Comparison of ENCODE assay signal across 1 cellular context in the genomic region with DNA sequence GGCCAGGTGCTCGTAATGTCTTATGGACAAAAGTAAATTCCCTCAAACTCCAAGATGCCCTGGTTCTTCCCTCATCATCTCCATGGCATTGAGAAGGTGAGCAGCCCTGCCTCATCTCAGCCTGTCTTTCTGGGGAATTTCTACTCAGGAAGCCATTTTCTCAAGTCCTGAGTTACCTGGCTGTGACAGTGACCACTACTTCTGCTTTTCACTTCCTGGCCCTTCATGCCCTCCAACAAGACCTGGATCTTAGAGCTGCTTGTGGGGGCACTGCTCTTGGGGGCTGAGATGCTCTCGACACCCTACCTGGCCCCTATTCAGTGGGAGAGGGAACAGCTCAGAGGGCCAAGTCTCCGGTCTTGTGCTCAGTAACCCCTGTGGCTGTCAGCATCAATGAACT.
A peak's percentile ranks its signal among the peaks of the same experiment; 100 is the strongest.
TF ChIP-seq lines count a peak whose summit lies in the region.

No MANE protein-coding gene starts in this region.

TF ChIP-seq in GM12878, 131 proteins besides CTCF, POLR2A, EP300 and RAD21:
- TF ChIP-seq YY1 (IDR thresholded peaks at IDR 0.05; ENCODE audit: low read depth, low read length) (0 out of 2 replicates have a peak, but pooled peaks have one; percentile 18), EED (IDR thresholded peaks at IDR 0.05; ENCODE audit: low read depth) (0 out of 2 replicates have a peak, but pooled peaks have one; percentile 10), SPI1 (IDR thresholded peaks at IDR 0.05; ENCODE audit: borderline replicate concordance, insufficient read depth, low read depth, low read length) (peak; percentile 40; the same call in 1 of the 2 replicates), STAT1 (conservative IDR thresholded peaks at IDR 0.05) (no peak)
